Comparison of ENCODE assay signal across 21 cellular contexts in genomic region chr13:94683426-94683825, GRCh38. TPM values are rescaled to one million over a fixed set of nuclear protein-coding genes. Genes with fewer than 3 reads are reported as not detected.
DNase-seq lines count a peak whose midpoint lies in the region; ATAC-seq, FAIRE-seq and TF ChIP-seq lines count a peak whose summit lies in the region.
"Had no signal": no experiment of that assay in that cellular context is flagged by ENCODE, and none has a peak within 500 bp of the region (broad histone marks: within the 10 kb centered on the region; RNA-seq: fewer than 3 reads in every experiment).

No MANE protein-coding gene starts in this region.

- TF ChIP-seq POLR2A in IMR-90 (IDR thresholded peaks at IDR 0.05; ENCODE audit: low read depth, low read length) (no peak), H1 (IDR thresholded peaks at IDR 0.05; ENCODE audit: control extremely low read depth in 1 of 2, low read depth in 2 of 2, low read length in 2 of 2) (no peak), spleen (IDR thresholded peaks at IDR 0.05) (no peak), GM12892 (IDR thresholded peaks at IDR 0.05; ENCODE audit: low read depth, low read length) (no peak)

- H3K36me3 ChIP-seq in IMR-90 (ENCODE audit: control insufficient read depth, insufficient read depth, low read length) = no peaks in the 10 kb centered on the region
- H3K36me3 ChIP-seq in H1 (ENCODE audit: control insufficient read depth in 2 of 4, insufficient read depth in 4 of 4, low read length in 3 of 4) = no peaks in the 10 kb centered on the region
- no peaks in the 10 kb centered on the region for H3K36me3 ChIP-seq in spleen
- H3K36me3 ChIP-seq: BE2C had no signal

- no peak for TF ChIP-seq EP300 in H1 (IDR thresholded peaks at IDR 0.05; ENCODE audit: borderline replicate concordance in 1 of 2, low read depth in 2 of 2, low read length in 2 of 2)

- CTCF ChIA-PET in IMR-90 (lab: Yijun Ruan, JAX) = interaction anchor here (2.2 kb wide), 1 partner anchor 9 kb away, joined by 7 read pairs; no protein-coding TSS in a partner anchor
- CTCF ChIA-PET in H1 (lab: Charles Lee; ENCODE audit: partially characterized antibody) = interaction anchor here (0.6 to 4.7 kb wide), 5 partner anchors 8 to 185 kb away, joined by 3 to 24 read pairs (median 5); no protein-coding TSS in a partner anchor

- no peak overlapping the region for H4K91ac ChIP-seq in IMR-90 (ENCODE audit: insufficient read depth, low read depth, low read length)
- no peak overlapping the region for H4K91ac ChIP-seq in H1 (replicated peaks; ENCODE audit: insufficient read length, low read length)

- H3K14ac ChIP-seq in IMR-90 (replicated peaks; ENCODE audit: low read depth, low read length) (no peak overlapping the region), H1 (ENCODE audit: insufficient read length) (no peak overlapping the region)

- no peaks in the 10 kb centered on the region for H3K79me2 ChIP-seq in H1 (ENCODE audit: control insufficient read depth in 1 of 2, insufficient read depth in 2 of 2, low read length in 2 of 2)

- no peak overlapping the region; the same call in 1 of the 2 replicates for H2BK12ac ChIP-seq in H1 (ENCODE audit: low read depth, low read length)

- H2BK20ac ChIP-seq in IMR-90 (ENCODE audit: low read depth, low read length) = no peak overlapping the region
- no peak overlapping the region for H2BK20ac ChIP-seq in H1 (ENCODE audit: low read length)

- H2AK5ac ChIP-seq in IMR-90 (ENCODE audit: low read depth, low read length) = no peak overlapping the region
- no peak overlapping the region for H2AK5ac ChIP-seq in H1 (ENCODE audit: low read depth, low read length)

- H2BK5ac ChIP-seq in IMR-90 (ENCODE audit: low read depth, low read length, poor library complexity, severe bottlenecking) = no peak overlapping the region
- no peak overlapping the region for H2BK5ac ChIP-seq in H1 (ENCODE audit: low read depth, low read length)

- H4K20me1 ChIP-seq in IMR-90 (ENCODE audit: insufficient read depth, low read length) = no peaks in the 10 kb centered on the region
- H4K20me1 ChIP-seq in H1 (replicated peaks in 1 of 2; ENCODE audit: control insufficient read depth in 1 of 2, insufficient read depth in 2 of 2, low read length in 2 of 2) = no peaks in the 10 kb centered on the region

- intact Hi-C loops in IMR-90 (cut with micrococcal nuclease) (no loop called here), spleen (cut with DNase I; ENCODE audit: low total_unique reads) (no loop called here)

- H3K4me2 ChIP-seq in IMR-90 (ENCODE audit: low read depth, low read length) = no peak overlapping the region
- 0 out of 4 replicates have a peak overlapping the region, but pooled peaks of 1 of the 2 experiments have one; percentile 29 for H3K4me2 ChIP-seq in H1 (ENCODE audit: insufficient read depth in 1 of 2, low read depth in 2 of 2, low read length in 2 of 2)
- H3K4me2 ChIP-seq: A549 had no signal

- in situ Hi-C loops in IMR-90 (cut with MboI; ENCODE audit: low sequenced_read_pairs) = no loop called here

- BruUV-seq in IMR-90 (replicated peaks; lab: Mats Ljungman, UMichigan) = no TSS peak

- H3K9ac ChIP-seq in IMR-90 (ENCODE audit: low read depth, low read length) = no peak overlapping the region
- 0 out of 7 replicates have a peak overlapping the region, but pooled peaks of 1 of the 4 experiments have one; percentile 12 for H3K9ac ChIP-seq in H1 (replicated peaks in 1 of 4; ENCODE audit: extremely low read depth in 1 of 4, low read depth in 3 of 4, low read length in 3 of 4)

- no CpG with 5 or more reads among the region's 5 CpGs for WGBS in IMR-90 (ENCODE audit: extremely low coverage in 2 of 2, insufficient read length in 1 of 2), 2 experiments
- 87% methylated on average over 5 of the region's 5 CpGs; no CpG with 5 or more reads in 1 of the 2 experiments for WGBS in H1 (ENCODE audit: extremely low coverage in 1 of 2, insufficient coverage in 1 of 2, insufficient read length in 1 of 2, insufficient replicate concordance in 2 of 2, low coverage in 1 of 2, low lambda C conversion rate in 2 of 2, missing lambda C conversion rate in 1 of 2), 2 experiments
- WGBS in spleen, 5 donors = 72 to 86% (median 79%) methylated on average over 5 of the region's 5 CpGs

- H2AK9ac ChIP-seq in IMR-90 (replicated peaks; ENCODE audit: low read depth, low read length, poor library complexity) = no peak overlapping the region

- H3K79me1 ChIP-seq in IMR-90 (ENCODE audit: low read depth in 1 of 2, low read length in 2 of 2) = no peaks in the 10 kb centered on the region
- H3K79me1 ChIP-seq in H1 (ENCODE audit: low read depth, low read length) = no peaks in the 10 kb centered on the region

- H3K18ac ChIP-seq in IMR-90 (ENCODE audit: low read depth, low read length) = no peak overlapping the region
- H3K18ac ChIP-seq in H1 (ENCODE audit: extremely low read depth, low read length) = peak overlapping the region; percentile 55; the same call in 1 of the 2 replicates

- H3K4me1 ChIP-seq in IMR-90 (ENCODE audit: control insufficient read depth, insufficient read depth, low read length) (no peaks in the 10 kb centered on the region), H1 (replicated peaks in 1 of 4; ENCODE audit: control insufficient read depth in 3 of 4, insufficient read depth in 4 of 4, low read length in 3 of 4) (peaks cover 0 to 4% (median 1%) of the 10 kb centered on the region in 4 experiments; a peak in 2 of 7 replicates), spleen (no peaks in the 10 kb centered on the region)
- H3K4me1 ChIP-seq: A549, BE2C had no signal

- H3K56ac ChIP-seq in IMR-90 (ENCODE audit: extremely low read depth, insufficient read depth, low read length) = no peak overlapping the region
- H3K56ac ChIP-seq in H1 (replicated peaks; ENCODE audit: insufficient read length, low read depth, low read length) = no peak overlapping the region

- no peak overlapping the region for H3K27ac ChIP-seq in IMR-90 (ENCODE audit: insufficient read depth, low read length)
- H3K27ac ChIP-seq in H1 (ENCODE audit: low read depth, low read length) = no peak overlapping the region
- no peak overlapping the region for H3K27ac ChIP-seq in spleen
- H3K27ac ChIP-seq: A549, C4-2B had no signal

- H3K9me3 ChIP-seq in IMR-90 (ENCODE audit: control insufficient read depth, insufficient read depth, low read length) (no peaks in the 10 kb centered on the region; the same call in 1 of the 2 replicates), H1 (ENCODE audit: insufficient read depth in 2 of 2, low read depth in 1 of 2, low read length in 1 of 2) (no peaks in the 10 kb centered on the region), spleen (no peaks in the 10 kb centered on the region)
- H3K9me3 ChIP-seq: A549, BE2C had no signal

- peak overlapping the region; percentile 54 for H2AFZ ChIP-seq in IMR-90 (replicated peaks; ENCODE audit: low read length, poor library complexity)
- H2AFZ ChIP-seq in H1 (ENCODE audit: low read length) = peak overlapping the region; percentile 96

- FAIRE-seq in H1 (lab: Jason Lieb, UNC) (no peak), GM12892 (lab: Jason Lieb, UNC) (no peak)
- FAIRE-seq: A549, D721Med, H54 had no signal

- DNase-seq in IMR-90 = no peak
- DNase-seq in H1 (ENCODE audit: low read depth in 1 of 2, low spot score in 2 of 2) = no peak
- peak; percentile 60 for DNase-seq in islet precursor cell
- no peak for DNase-seq in foreskin fibroblast
- no peak for DNase-seq in spleen
- no peak for DNase-seq in NCI-H1930 (lab: John Stamatoyannopoulos, UW)
- no peak for DNase-seq in GM12892 (ENCODE audit: insufficient read length)
- DNase-seq: BE2C; CD8-positive, alpha-beta T cell; COR-L47; DMS153; DMS79 treated with DMSO at 0.1 percent for 48 hours; EL; GDM1; KBM-7 had no signal

- POLR2A ChIA-PET in IMR-90 (lab: Charles Lee; ENCODE audit: unreplicated experiment) = no interaction called here
- POLR2A ChIA-PET in H1 (lab: Charles Lee; ENCODE audit: partially characterized antibody) = interaction anchor here (0.9 to 1.1 kb wide), 2 partner anchors 16 to 24 kb away, joined by 3 read pairs; no protein-coding TSS in a partner anchor

- H2BK15ac ChIP-seq in IMR-90 (ENCODE audit: low read depth, low read length) (no peak overlapping the region), H1 (ENCODE audit: low read length) (peak overlapping the region; percentile 97)

- H3K23me2 ChIP-seq in H1 (ENCODE audit: low read depth, low read length) = no peaks in the 10 kb centered on the region

- TF ChIP-seq CTCF in IMR-90 (conservative IDR thresholded peaks at IDR 0.05; ENCODE audit: low read depth, low read length) (no peak), H1 (IDR thresholded peaks at IDR 0.05; ENCODE audit: control extremely low read depth in 1 of 3, insufficient read depth in 1 of 3, low read depth in 1 of 3, low read length in 3 of 3) (no peak), foreskin fibroblast (IDR thresholded peaks at IDR 0.05; ENCODE audit: low read depth, low read length) (no peak), spleen (IDR thresholded peaks at IDR 0.05 in 8 of 11, conservative IDR thresholded peaks at IDR 0.05 in 3 of 11) (no peak)

- TF ChIP-seq RAD21 in IMR-90 (IDR thresholded peaks at IDR 0.05; ENCODE audit: low read length) (no peak), H1 (IDR thresholded peaks at IDR 0.05 in 1 of 2, conservative IDR thresholded peaks at IDR 0.05 in 1 of 2; ENCODE audit: low read depth in 2 of 2, low read length in 2 of 2) (no peak)

- no peak for ATAC-seq in IMR-90 (ENCODE audit: low read depth)
- ATAC-seq: A549; CD8-positive, alpha-beta T cell; HCT116 had no signal

- H4K5ac ChIP-seq in IMR-90 (ENCODE audit: low read depth, low read length) (no peak overlapping the region), H1 (ENCODE audit: insufficient read length, low read depth, low read length) (no peak overlapping the region)

- H3K4me3 ChIP-seq in IMR-90 (ENCODE audit: insufficient read depth, low read depth, low read length) = no peak overlapping the region
- H3K4me3 ChIP-seq in H1 (ENCODE audit: extremely low read depth in 1 of 4, insufficient read depth in 2 of 4, low read depth in 3 of 4, low read length in 4 of 4) = no peak overlapping the region
- no peak overlapping the region for H3K4me3 ChIP-seq in foreskin fibroblast (ENCODE audit: low read depth in 1 of 2, low read length in 2 of 2)
- H3K4me3 ChIP-seq in spleen = no peak overlapping the region
- H3K4me3 ChIP-seq: A549 had no signal

- dilution Hi-C loops in IMR-90 (cut with HindIII; ENCODE audit: low sequenced_read_pairs, unreplicated experiment) = no loop called here

- H3K23ac ChIP-seq in IMR-90 (ENCODE audit: low read depth, low read length) = no peak overlapping the region
- no peak overlapping the region for H3K23ac ChIP-seq in H1 (ENCODE audit: insufficient read length)

- H3K4ac ChIP-seq in IMR-90 (ENCODE audit: low read depth, low read length) (no peak overlapping the region), H1 (replicated peaks; ENCODE audit: insufficient read length, low read depth, low read length) (no peak overlapping the region)

- H4K8ac ChIP-seq in IMR-90 (ENCODE audit: low read depth in 2 of 2, low read length in 2 of 2) = no peak overlapping the region
- H4K8ac ChIP-seq in H1 (ENCODE audit: extremely low read depth, insufficient read depth, low read length) = no peak overlapping the region

- H3K27me3 ChIP-seq in IMR-90 (ENCODE audit: control insufficient read depth, insufficient read depth, low read length) (peaks cover 23% of the 10 kb centered on the region), H1 (replicated peaks in 1 of 4; ENCODE audit: control insufficient read depth in 3 of 4, extremely low read depth in 1 of 4, insufficient read depth in 3 of 4, low read length in 3 of 4) (no peaks in the 10 kb centered on the region), spleen (replicated peaks in 1 of 7) (peaks cover 0 to 39% (median 0%) of the 10 kb centered on the region in 7 donors)

- no peak overlapping the region for H2BK120ac ChIP-seq in IMR-90 (ENCODE audit: low read depth, low read length)
- no peak overlapping the region for H2BK120ac ChIP-seq in H1 (replicated peaks; ENCODE audit: low read depth, low read length)

- H3K9me1 ChIP-seq in IMR-90 (ENCODE audit: insufficient read depth, low read length) = no peaks in the 10 kb centered on the region

RNA-seq across cellular contexts. Expression of gene SOX21, which starts 28.9 kb away (rescaled TPM):
- not detected in 2 replicates for total RNA-seq in IMR-90 (2012; rRNA removed)
- polyA plus RNA-seq in IMR-90 (2012; rRNA removed) = not detected in 2 replicates
- not detected in 2 replicates for polyA plus RNA-seq in IMR-90 (2012; cell fraction: cytosol; rRNA removed)
- not detected in 2 replicates for polyA plus RNA-seq in IMR-90 (2012; cell fraction: nucleus; rRNA removed; ENCODE audit: low replicate concordance)
- total RNA-seq in H1 (2021; fragmentation: NEBNext Ultra II Directional; extraction: Animal tissue kit (Norgen Biotek cat#: 25700)) = 3.9 and 4.2 TPM in 2 replicates
- 3.9 and 9.3 TPM in 2 replicates for polyA plus RNA-seq in H1 (2011; rRNA removed)
- polyA plus RNA-seq in H1 (2011; cell fraction: cytosol; rRNA removed) = 7.1 TPM
- 6.9 TPM for polyA plus RNA-seq in H1 (2011; cell fraction: nucleus; rRNA removed)
- polyA plus RNA-seq in H1 (2012, experiment 1 of 2) = 2.8 to 3.9 TPM (median 3.0 TPM) in 4 replicates
- polyA plus RNA-seq in H1 (2012, experiment 2 of 2) = 2.5 TPM
- polyA plus RNA-seq in H1 (2013, experiment 1 of 2) = 1.5 TPM
- polyA plus RNA-seq in H1 (2013, experiment 2 of 2) = 1.1 TPM
- polyA minus RNA-seq in H1 (2011; rRNA and poly(A)+ RNA removed) = 3.7 and 7.6 TPM in 2 replicates
- polyA minus RNA-seq in H1 (2011; cell fraction: cytosol; rRNA and poly(A)+ RNA removed) = 8.8 TPM
- 13.7 TPM for polyA minus RNA-seq in H1 (2011; cell fraction: nucleus; rRNA and poly(A)+ RNA removed)
- total RNA-seq in spleen = not detected
- polyA plus RNA-seq in spleen = not detected
- polyA plus RNA-seq in GM12892 (2012; ENCODE audit: missing spikeins) = not detected
- total RNA-seq: CD8-positive, alpha-beta T cell had no signal
- polyA plus RNA-seq: AG04450 had no signal
